In genomic region chr11:125496465-125496817, GRCh38 we compare ENCODE assay signal across 8 cellular contexts. TPM values are rescaled to one million over a fixed set of nuclear protein-coding genes. Genes with fewer than 3 reads are reported as not detected.
DNase-seq lines count a peak whose midpoint lies in the region; ATAC-seq and TF ChIP-seq lines count a peak whose summit lies in the region.

No MANE protein-coding gene starts in this region.

- peak; percentile 9 for ATAC-seq in omental fat pad (ENCODE audit: low FRiP score)
- no peak for ATAC-seq in HG03045 (IDR thresholded peaks at IDR 0.05; ENCODE audit: unreplicated experiment)

- intact Hi-C loops in esophagus squamous epithelium (cut with DNase I), result no loop called here

- H3K27ac ChIP-seq in Peyer's patch (peak overlapping the region in 2 of 4 donors; percentile 49 to 59), esophagus squamous epithelium (peak overlapping the region in 3 of 4 donors; percentile 65 to 84 (median 81))

- H3K4me3 ChIP-seq in BE2C (ENCODE audit: low read depth, low read length), result peak overlapping the region; percentile 44
- peak overlapping the region; percentile 35 to 59 (median 46) for H3K4me3 ChIP-seq in Peyer's patch
- H3K4me3 ChIP-seq in esophagus squamous epithelium, result peak overlapping the region; percentile 48 to 79 (median 58)

- TF ChIP-seq POLR2A in Peyer's patch (IDR thresholded peaks at IDR 0.05) (no peak), esophagus squamous epithelium (IDR thresholded peaks at IDR 0.05) (no peak)

- peaks cover 40% of the 10 kb centered on the region for H3K27me3 ChIP-seq in BE2C
- peaks cover 0 to 7% of the 10 kb centered on the region in 2 donors for H3K27me3 ChIP-seq in Peyer's patch
- H3K27me3 ChIP-seq in esophagus squamous epithelium, result peaks cover 0 to 43% (median 3%) of the 10 kb centered on the region in 4 donors

- 24 to 53% methylated on average over 6 to 11 of the region's 12 CpGs for WGBS in esophagus squamous epithelium, 2 donors

- DNase-seq in BE2C (no peak), Peyer's patch (no peak), esophagus squamous epithelium (lab: John Stamatoyannopoulos, UW) (no peak), omental fat pad (ENCODE audit: low spot score) (no peak), SHP77 (lab: John Stamatoyannopoulos, UW) (no peak), UCSD-AML1 (lab: John Stamatoyannopoulos, UW; ENCODE audit: unreplicated experiment) (no peak), GM19238 (ENCODE audit: insufficient read length, low spot score) (no peak)

- TF ChIP-seq CTCF in BE2C (IDR thresholded peaks at IDR 0.05; ENCODE audit: low read depth, low read length) (no peak), Peyer's patch (IDR thresholded peaks at IDR 0.05) (no peak), esophagus squamous epithelium (IDR thresholded peaks at IDR 0.05) (no peak), omental fat pad (IDR thresholded peaks at IDR 0.05) (no peak)

- H3K36me3 ChIP-seq in BE2C (no peaks in the 10 kb centered on the region), Peyer's patch (no peaks in the 10 kb centered on the region), esophagus squamous epithelium (no peaks in the 10 kb centered on the region)

- H3K9me3 ChIP-seq in BE2C, result no peaks in the 10 kb centered on the region
- no peaks in the 10 kb centered on the region for H3K9me3 ChIP-seq in Peyer's patch
- no peaks in the 10 kb centered on the region for H3K9me3 ChIP-seq in esophagus squamous epithelium

- H3K4me1 ChIP-seq in BE2C, result no peaks in the 10 kb centered on the region
- peaks cover 0 to 12% (median 9%) of the 10 kb centered on the region in 4 donors for H3K4me1 ChIP-seq in Peyer's patch
- peaks cover 12 to 28% (median 15%) of the 10 kb centered on the region in 3 donors for H3K4me1 ChIP-seq in esophagus squamous epithelium

RNA-seq across cellular contexts. Expression of gene FEZ1, which starts 0.4 kb away (rescaled TPM):
- polyA plus RNA-seq in BE2C (2012; ENCODE audit: insufficient read depth, insufficient read length, low read depth), result 2.5 TPM
- total RNA-seq in Peyer's patch (10 to 100 TPM in 1 of 4 donors, 1 to 10 TPM in 3; 5.1 to 10.7 (median 6.5) TPM), esophagus squamous epithelium (10 to 100 TPM in 2 of 4 donors, 1 to 10 TPM in 1, not detected in 1; 7.6 to 19.3 (median 12.6) TPM), omental fat pad (10 to 100 TPM; 10.7 to 27.7 (median 15.6) TPM)
